7 cellular contexts compared by ENCODE assay signal in genomic region chr17:74528491-74529199, GRCh38. TPM values are rescaled to one million over a fixed set of nuclear protein-coding genes. Genes with fewer than 3 reads are reported as not detected.
DNase-seq lines count a peak whose midpoint lies in the region; ATAC-seq lines count a peak whose summit lies in the region.

No MANE protein-coding gene starts in this region.

- DNase-seq in activated CD8-positive, alpha-beta memory T cell treated with anti-CD3 and anti-CD28 coated beads, Interleukin-2, amount 10 ng/mL, durations not matched to agents 7 days and 5 days: peak; percentile 5
- peak; percentile 75 for DNase-seq in stimulated activated naive B cell treated with anti-CD40 and anti-IgM and Interleukin-4, amounts not matched to agents 10 μg/mL and 1 μg/mL and 100 μg/mL, for 72 hours
- DNase-seq in CD4-positive, alpha-beta memory T cell: no peak
- no peak for DNase-seq in HCEC 1CT
- DNase-seq in activated CD4-positive, alpha-beta T cell treated with anti-CD3 and anti-CD28 coated beads for 1 hour: no peak

- H3K36me3 Mint-ChIP-seq in activated CD8-positive, alpha-beta memory T cell treated with anti-CD3 and anti-CD28 coated beads, Interleukin-2, amount 10 ng/mL, durations not matched to agents 7 days and 5 days: no peaks in the 10 kb centered on the region
- H3K36me3 Mint-ChIP-seq in stimulated activated naive B cell treated with anti-CD40 and anti-IgM and Interleukin-4, amounts not matched to agents 10 μg/mL and 1 μg/mL and 100 μg/mL, for 72 hours: peaks cover 21 to 23% of the 10 kb centered on the region in 2 donors
- H3K36me3 Mint-ChIP-seq in CD4-positive, alpha-beta memory T cell: no peaks in the 10 kb centered on the region

- peaks cover 9% of the 10 kb centered on the region for H3K27me3 ChIP-seq in CD4-positive, alpha-beta memory T cell (ENCODE audit: insufficient read depth, low read length)

- no peak overlapping the region for H3K4me3 ChIP-seq in CD4-positive, alpha-beta memory T cell (ENCODE audit: low read length in 2 of 2)

- H3K27ac ChIP-seq in CD4-positive, alpha-beta memory T cell (ENCODE audit: low read depth, low read length): no peak overlapping the region

- peaks cover 3% of the 10 kb centered on the region for H3K4me1 Mint-ChIP-seq in activated CD8-positive, alpha-beta memory T cell treated with anti-CD3 and anti-CD28 coated beads, Interleukin-2, amount 10 ng/mL, durations not matched to agents 7 days and 5 days
- peaks cover 51 to 91% of the 10 kb centered on the region in 2 donors for H3K4me1 Mint-ChIP-seq in stimulated activated naive B cell treated with anti-CD40 and anti-IgM and Interleukin-4, amounts not matched to agents 10 μg/mL and 1 μg/mL and 100 μg/mL, for 72 hours
- peaks cover 0 to 5% (median 4%) of the 10 kb centered on the region in 4 donors for H3K4me1 Mint-ChIP-seq in CD4-positive, alpha-beta memory T cell

- no peak overlapping the region for H3K4me3 Mint-ChIP-seq in activated CD8-positive, alpha-beta memory T cell treated with anti-CD3 and anti-CD28 coated beads, Interleukin-2, amount 10 ng/mL, durations not matched to agents 7 days and 5 days
- H3K4me3 Mint-ChIP-seq in stimulated activated naive B cell treated with anti-CD40 and anti-IgM and Interleukin-4, amounts not matched to agents 10 μg/mL and 1 μg/mL and 100 μg/mL, for 72 hours: peak overlapping the region; percentile 29 to 59
- no peak overlapping the region for H3K4me3 Mint-ChIP-seq in CD4-positive, alpha-beta memory T cell

- no peak overlapping the region for H3K27ac Mint-ChIP-seq in activated CD8-positive, alpha-beta memory T cell treated with anti-CD3 and anti-CD28 coated beads, Interleukin-2, amount 10 ng/mL, durations not matched to agents 7 days and 5 days
- H3K27ac Mint-ChIP-seq in stimulated activated naive B cell treated with anti-CD40 and anti-IgM and Interleukin-4, amounts not matched to agents 10 μg/mL and 1 μg/mL and 100 μg/mL, for 72 hours: peak overlapping the region; percentile 90
- no peak overlapping the region for H3K27ac Mint-ChIP-seq in CD4-positive, alpha-beta memory T cell

- H3K9me3 Mint-ChIP-seq in activated CD8-positive, alpha-beta memory T cell treated with anti-CD3 and anti-CD28 coated beads, Interleukin-2, amount 10 ng/mL, durations not matched to agents 7 days and 5 days (ENCODE audit: low read depth): no peaks in the 10 kb centered on the region
- H3K9me3 Mint-ChIP-seq in stimulated activated naive B cell treated with anti-CD40 and anti-IgM and Interleukin-4, amounts not matched to agents 10 μg/mL and 1 μg/mL and 100 μg/mL, for 72 hours: peaks cover 0 to 3% of the 10 kb centered on the region in 2 donors
- peaks cover 0 to 2% (median 0%) of the 10 kb centered on the region in 8 donors for H3K9me3 Mint-ChIP-seq in CD4-positive, alpha-beta memory T cell

- H3K27me3 Mint-ChIP-seq in activated CD8-positive, alpha-beta memory T cell treated with anti-CD3 and anti-CD28 coated beads, Interleukin-2, amount 10 ng/mL, durations not matched to agents 7 days and 5 days: peaks cover 45% of the 10 kb centered on the region
- peaks cover 5 to 20% of the 10 kb centered on the region in 2 donors for H3K27me3 Mint-ChIP-seq in stimulated activated naive B cell treated with anti-CD40 and anti-IgM and Interleukin-4, amounts not matched to agents 10 μg/mL and 1 μg/mL and 100 μg/mL, for 72 hours
- H3K27me3 Mint-ChIP-seq in CD4-positive, alpha-beta memory T cell: peaks cover 25 to 37% of the 10 kb centered on the region in 2 donors

- intact Hi-C loops in CD4-positive, alpha-beta memory T cell (cut with micrococcal nuclease): no loop called here

- ATAC-seq in GM19328 (IDR thresholded peaks at IDR 0.05; ENCODE audit: unreplicated experiment): peak; percentile 69
- ATAC-seq in HG02973 (IDR thresholded peaks at IDR 0.05; ENCODE audit: unreplicated experiment): peak; percentile 71
- ATAC-seq in activated CD8-positive, alpha-beta memory T cell treated with anti-CD3 and anti-CD28 coated beads, Interleukin-2, amount 10 ng/mL, durations not matched to agents 7 days and 5 days: no peak
- peak; percentile 92 for ATAC-seq in stimulated activated naive B cell treated with anti-CD40 and anti-IgM and Interleukin-4, amounts not matched to agents 10 μg/mL and 1 μg/mL and 100 μg/mL, for 72 hours (replicated peaks)

- CTCF ChIA-PET in activated CD8-positive, alpha-beta memory T cell treated with anti-CD3 and anti-CD28 coated beads, Interleukin-2, amount 10 ng/mL, durations not matched to agents 7 days and 5 days (lab: Charles Lee): no interaction called here
- CTCF ChIA-PET in CD4-positive, alpha-beta memory T cell (lab: Charles Lee; ENCODE audit: partially characterized antibody): no interaction called here

- POLR2A ChIA-PET in CD4-positive, alpha-beta memory T cell (lab: Charles Lee; ENCODE audit: partially characterized antibody): interaction anchor here (0.6 kb wide), 1 partner anchor 84 kb away, joined by 3 read pairs; no protein-coding TSS in a partner anchor

- no peaks in the 10 kb centered on the region for H3K36me3 ChIP-seq in CD4-positive, alpha-beta memory T cell (ENCODE audit: insufficient read depth, low read length)

- H3K9me3 ChIP-seq in CD4-positive, alpha-beta memory T cell (ENCODE audit: control insufficient read depth in 1 of 2, low read length in 2 of 2): no peaks in the 10 kb centered on the region

- H3K4me1 ChIP-seq in CD4-positive, alpha-beta memory T cell (ENCODE audit: insufficient read depth, low read length): no peaks in the 10 kb centered on the region

RNA-seq across cellular contexts. Expression of gene CD300LB, which starts 2.6 kb away (rescaled TPM):
- not detected for total RNA-seq in activated CD8-positive, alpha-beta memory T cell treated with anti-CD3 and anti-CD28 coated beads, Interleukin-2, amount 10 ng/mL, durations not matched to agents 7 days and 5 days
- under 1 TPM; 0.17 to 0.19 TPM for total RNA-seq in CD4-positive, alpha-beta memory T cell
- polyA plus RNA-seq in CD4-positive, alpha-beta memory T cell: not detected

RNA-seq across cellular contexts. Expression of gene CD300C, which starts 17.3 kb away (rescaled TPM):
- 1 to 10 TPM in 1 of 2 experiments, under 1 TPM in 1; 0.56 to 1.5 TPM for total RNA-seq in activated CD8-positive, alpha-beta memory T cell treated with anti-CD3 and anti-CD28 coated beads, Interleukin-2, amount 10 ng/mL, durations not matched to agents 7 days and 5 days
- total RNA-seq in CD4-positive, alpha-beta memory T cell: not detected
- not detected for polyA plus RNA-seq in CD4-positive, alpha-beta memory T cell

RNA-seq across cellular contexts. Expression of gene CD300H, which starts 38.7 kb away (rescaled TPM):
- total RNA-seq in activated CD8-positive, alpha-beta memory T cell treated with anti-CD3 and anti-CD28 coated beads, Interleukin-2, amount 10 ng/mL, durations not matched to agents 7 days and 5 days: not detected
- not detected for total RNA-seq in CD4-positive, alpha-beta memory T cell
- not detected for polyA plus RNA-seq in CD4-positive, alpha-beta memory T cell

Comparison
In these comparisons a context has a peak if more than half of its experiments do, and no peak if none do; other contexts are left out.
1. DNase-seq: peak in activated CD8-positive, alpha-beta memory T cell treated with anti-CD3 and anti-CD28 coated beads, Interleukin-2, amount 10 ng/mL, durations not matched to agents 7 days and 5 days (single experiment) and stimulated activated naive B cell treated with anti-CD40 and anti-IgM and Interleukin-4, amounts not matched to agents 10 μg/mL and 1 μg/mL and 100 μg/mL, for 72 hours (single experiment); none in CD4-positive, alpha-beta memory T cell (0 of 5), HCEC 1CT (single experiment) and activated CD4-positive, alpha-beta T cell treated with anti-CD3 and anti-CD28 coated beads for 1 hour (single experiment).
2. H3K4me3 Mint-ChIP-seq: peak in stimulated activated naive B cell treated with anti-CD40 and anti-IgM and Interleukin-4, amounts not matched to agents 10 μg/mL and 1 μg/mL and 100 μg/mL, for 72 hours (2 of 2); none in activated CD8-positive, alpha-beta memory T cell treated with anti-CD3 and anti-CD28 coated beads, Interleukin-2, amount 10 ng/mL, durations not matched to agents 7 days and 5 days (single experiment) and CD4-positive, alpha-beta memory T cell (0 of 8).